Comparison of ENCODE assay signal across 8 cellular contexts in genomic region chr4:51843309-51844156, GRCh38. TPM values are rescaled to one million over a fixed set of nuclear protein-coding genes. Genes with fewer than 3 reads are reported as not detected.
DNase-seq lines count a peak whose midpoint lies in the region; ATAC-seq and TF ChIP-seq lines count a peak whose summit lies in the region.

No MANE protein-coding gene starts in this region.

- intact Hi-C loops in MCF 10A (cut with micrococcal nuclease) = no loop called here

- H3K36me3 ChIP-seq in BLaER1 treated with 17β-estradiol and CSF1 and Interleukin-3, amounts not matched to agents 10 nM and 100 nM = peaks cover 4 to 18% (median 5%) of the 10 kb centered on the region in 11 experiments; a peak in 10 of 22 replicates

- CTCF ChIA-PET in MCF 10A (lab: Yijun Ruan, JAX) = interaction anchor here (0.6 to 3.3 kb wide), 6 partner anchors 11 to 877 kb away, joined by 3 to 29 read pairs (median 4); no protein-coding TSS in a partner anchor

- peaks cover 21% of the 10 kb centered on the region for H3K4me1 Mint-ChIP-seq in T-helper 17 cell
- H3K4me1 Mint-ChIP-seq in MCF 10A (ENCODE audit: insufficient read depth, unreplicated experiment) = peaks cover 27% of the 10 kb centered on the region

- H3K9me3 ChIP-seq in BLaER1 treated with 17β-estradiol and CSF1 and Interleukin-3, amounts not matched to agents 10 nM and 100 nM (replicated peaks in 1 of 11) = no peaks in the 10 kb centered on the region
- no peaks in the 10 kb centered on the region for H3K9me3 ChIP-seq in T-helper 17 cell (ENCODE audit: control insufficient read depth, low read length, poor library complexity, severe bottlenecking)

- POLR2A ChIA-PET in MCF 10A (lab: Yijun Ruan, JAX) = interaction anchor here (0.8 to 2.1 kb wide), 10 partner anchors 11 to 208 kb away, joined by 3 to 8 read pairs (median 4); partner anchors contain the start of gene SPATA18

- BruUV-seq in MCF 10A (replicated peaks; lab: Mats Ljungman, UMichigan) = no TSS peak

- peak overlapping the region; percentile 82 to 97 (median 89) for H3K4me2 ChIP-seq in BLaER1 treated with 17β-estradiol and CSF1 and Interleukin-3, amounts not matched to agents 10 nM and 100 nM

- ATAC-seq in GM19351 (IDR thresholded peaks at IDR 0.05; ENCODE audit: unreplicated experiment) (peak; percentile 19), T-helper 17 cell (peak; percentile 11)

- H3K27me3 Mint-ChIP-seq in T-helper 17 cell = no peaks in the 10 kb centered on the region
- H3K27me3 Mint-ChIP-seq in MCF 10A (ENCODE audit: insufficient read depth, unreplicated experiment) = no peaks in the 10 kb centered on the region

- peaks cover 3% of the 10 kb centered on the region for H3K36me3 Mint-ChIP-seq in T-helper 17 cell (ENCODE audit: low read depth)
- H3K36me3 Mint-ChIP-seq in MCF 10A (ENCODE audit: insufficient read depth, unreplicated experiment) = no peaks in the 10 kb centered on the region

- H3K27ac ChIP-seq in BLaER1 treated with 17β-estradiol and CSF1 and Interleukin-3, amounts not matched to agents 10 nM and 100 nM = peak overlapping the region; percentile 59 to 86 (median 80)

- peaks cover 6 to 37% (median 19%) of the 10 kb centered on the region in 11 experiments; a peak in 15 of 22 replicates for H4K20me1 ChIP-seq in BLaER1 treated with 17β-estradiol and CSF1 and Interleukin-3, amounts not matched to agents 10 nM and 100 nM

- H3K27ac Mint-ChIP-seq in T-helper 17 cell = peak overlapping the region; percentile 93
- H3K27ac Mint-ChIP-seq in MCF 10A (ENCODE audit: low read depth, unreplicated experiment) = peak overlapping the region; percentile 88

- no peaks in the 10 kb centered on the region for H3K27me3 ChIP-seq in BLaER1 treated with 17β-estradiol and CSF1 and Interleukin-3, amounts not matched to agents 10 nM and 100 nM

- H3K9ac ChIP-seq in BLaER1 treated with 17β-estradiol and CSF1 and Interleukin-3, amounts not matched to agents 10 nM and 100 nM = peak overlapping the region; percentile 75 to 88 (median 82)

- peak; percentile 15 for DNase-seq in HS-27A (ENCODE audit: low read depth)
- peak; percentile 12 to 55 (median 54) for DNase-seq in T-helper 17 cell
- peak; percentile 59 for DNase-seq in MCF 10A (ENCODE audit: unreplicated experiment)
- DNase-seq in iPS-NIHi7 (ENCODE audit: extremely low spot score) = peak; percentile 49
- DNase-seq in stimulated activated CD4-positive, alpha-beta T cell treated with anti-CD3 and anti-CD28 coated beads, Interleukin-12 subunit alpha, Interleukin-12 subunit beta, amount 100 ng/mL, for 48 hours (ENCODE audit: low read depth in 2 of 3, low spot score in 1 of 3) = peak; percentile 34 to 56 (median 35)
- no peak for DNase-seq in NCI-H2029 treated with DMSO at 0.1 percent for 48 hours (lab: John Stamatoyannopoulos, UW)

- no peaks in the 10 kb centered on the region for H3K9me3 Mint-ChIP-seq in MCF 10A (ENCODE audit: unreplicated experiment)

- peak overlapping the region; percentile 70 to 88 (median 84) for H3K4me3 ChIP-seq in BLaER1 treated with 17β-estradiol and CSF1 and Interleukin-3, amounts not matched to agents 10 nM and 100 nM

- H3K4me1 ChIP-seq in BLaER1 treated with 17β-estradiol and CSF1 and Interleukin-3, amounts not matched to agents 10 nM and 100 nM = peaks cover 8 to 19% (median 12%) of the 10 kb centered on the region in 10 experiments

- TF ChIP-seq CTCF in MCF 10A (IDR thresholded peaks at IDR 0.05; ENCODE audit: unreplicated experiment) = no peak

- H3K4me3 Mint-ChIP-seq in T-helper 17 cell (peak overlapping the region; percentile 100), MCF 10A (ENCODE audit: unreplicated experiment) (peak overlapping the region; percentile 95)

RNA-seq across cellular contexts. Expression of gene DCUN1D4, which starts 0.6 kb away (rescaled TPM):
- total RNA-seq in T-helper 17 cell (10 to 100 TPM; 30.7 to 39.1 TPM), MCF 10A (2022) (66.4 and 88.0 TPM in 2 replicates)
